Comparison of ENCODE assay signal across 27 cellular contexts in genomic region chr11:108364159-108364558, GRCh38.
DNase-seq lines count a peak whose midpoint lies in the region; ATAC-seq and TF ChIP-seq lines count a peak whose summit lies in the region.
"Had no signal": no experiment of that assay in that cellular context is flagged by ENCODE, and none has a peak within 500 bp of the region (broad histone marks: within the 10 kb centered on the region; RNA-seq: fewer than 3 reads in every experiment).

No MANE protein-coding gene starts in this region.

- peaks cover 0 to 7% (median 0%) of the 10 kb centered on the region in 3 donors for H3K27me3 Mint-ChIP-seq in immature natural killer cell (ENCODE audit: low read depth in 3 of 3)
- H3K27me3 Mint-ChIP-seq: CD4-positive, CD25-positive, alpha-beta regulatory T cell had no signal

- no peaks in the 10 kb centered on the region for H3K9me3 Mint-ChIP-seq in immature natural killer cell
- H3K9me3 Mint-ChIP-seq: T-helper 2 cell treated with Interferon-gamma antibody and Interleukin-4, amounts not matched to agents 5 μg/mL and 100 μg/mL, for 36 hours had no signal

- POLR2A ChIA-PET in AG04450 (lab: Yijun Ruan, JAX): no interaction called here

- CTCF ChIA-PET in AG04450 (lab: Charles Lee): no interaction called here

- peaks cover 24 to 31% (median 25%) of the 10 kb centered on the region in 3 donors for H3K36me3 Mint-ChIP-seq in immature natural killer cell

- TF ChIP-seq CTCF in AG04450 (IDR thresholded peaks at IDR 0.05; ENCODE audit: low read depth, low read length): no peak

- H3K9me3 ChIP-seq in AG04450 (ENCODE audit: control insufficient read depth, insufficient read depth, low read length): no peaks in the 10 kb centered on the region
- H3K9me3 ChIP-seq: spleen, upper lobe of left lung had no signal

- DNase-seq in AG04450 (ENCODE audit: low read depth, low spot score) (peak; percentile 8), GM04503 (ENCODE audit: low read depth) (peak; percentile 27), amniotic epithelial cell (ENCODE audit: low read depth) (peak; percentile 20), hepatic stellate cell (ENCODE audit: low spot score) (peak; percentile 32), immature natural killer cell (no peak), H7 (no peak), cerebellum (ENCODE audit: low spot score) (no peak)
- DNase-seq: activated CD4-positive, alpha-beta T cell treated with anti-CD3 and anti-CD28 coated beads, Interleukin-2, amount 50 U/mL, for 4 hours; activated gamma-delta T cell treated with Interleukin-2 at 50 U/mL for 16 hours; amygdala; CD4-positive, CD25-positive, alpha-beta regulatory T cell; H9; kidney; MM.1S; NCI-H1436; NCI-H524 treated with DMSO at 0.1 percent for 48 hours; nucleus accumbens; RPMI8226; spleen; stimulated activated CD4-positive, alpha-beta T cell treated with anti-CD3 and anti-CD28 coated beads, Interleukin-4, amount 100 ng/mL, for 24 hours; upper lobe of left lung; WERI-Rb-1 had no signal

- no peak overlapping the region for H3K4me3 ChIP-seq in AG04450 (ENCODE audit: low read depth, low read length)
- H3K4me3 ChIP-seq in H7 (ENCODE audit: insufficient read depth, low read depth, low read length): no peak overlapping the region
- H3K4me3 ChIP-seq: cardiac muscle cell, lung, SK-N-MC, spleen, upper lobe of left lung had no signal

- peak overlapping the region in 3 of 6 donors; percentile 27 to 52 (median 52) for H3K27ac Mint-ChIP-seq in immature natural killer cell
- H3K27ac Mint-ChIP-seq: H9; T-helper 2 cell treated with Interferon-gamma antibody and Interleukin-4, amounts not matched to agents 5 μg/mL and 100 μg/mL, for 36 hours had no signal

- ATAC-seq in GM19397 (IDR thresholded peaks at IDR 0.05; ENCODE audit: unreplicated experiment): no peak

- peaks cover 2% of the 10 kb centered on the region for H3K36me3 ChIP-seq in H7 (replicated peaks; ENCODE audit: control insufficient read depth, insufficient read depth, low read length)

- no peak overlapping the region for H3K4me3 Mint-ChIP-seq in immature natural killer cell
- H3K4me3 Mint-ChIP-seq: CD4-positive, CD25-positive, alpha-beta regulatory T cell; H9; T-helper 2 cell treated with Interferon-gamma antibody and Interleukin-4, amounts not matched to agents 5 μg/mL and 100 μg/mL, for 36 hours had no signal

- no peaks in the 10 kb centered on the region for H3K27me3 ChIP-seq in AG04450 (ENCODE audit: control insufficient read depth, insufficient read depth, low read length)
- H3K27me3 ChIP-seq in H7 (ENCODE audit: control insufficient read depth, insufficient read depth, low read length): no peaks in the 10 kb centered on the region
- H3K27me3 ChIP-seq: cardiac muscle cell, spleen, upper lobe of left lung had no signal

- H3K4me1 Mint-ChIP-seq in immature natural killer cell: peaks cover 0 to 4% of the 10 kb centered on the region in 2 donors
- H3K4me1 Mint-ChIP-seq: CD4-positive, CD25-positive, alpha-beta regulatory T cell; H9 had no signal

- H3K27ac ChIP-seq in AG04450 (ENCODE audit: low read depth, low read length): no peak overlapping the region
- H3K27ac ChIP-seq: cardiac muscle cell, SK-N-MC, spleen, upper lobe of left lung, WERI-Rb-1 had no signal

Comparison
In these comparisons a context has a peak if more than half of its experiments do, and no peak if none do; other contexts are left out.
1. DNase-seq: peak in AG04450 (single experiment), GM04503 (single experiment), amniotic epithelial cell (single experiment) and hepatic stellate cell (single experiment); none in immature natural killer cell (0 of 3), H7 (single experiment) and cerebellum (single experiment).